ENCODE assay signal across 1 cellular context in the genomic region with DNA sequence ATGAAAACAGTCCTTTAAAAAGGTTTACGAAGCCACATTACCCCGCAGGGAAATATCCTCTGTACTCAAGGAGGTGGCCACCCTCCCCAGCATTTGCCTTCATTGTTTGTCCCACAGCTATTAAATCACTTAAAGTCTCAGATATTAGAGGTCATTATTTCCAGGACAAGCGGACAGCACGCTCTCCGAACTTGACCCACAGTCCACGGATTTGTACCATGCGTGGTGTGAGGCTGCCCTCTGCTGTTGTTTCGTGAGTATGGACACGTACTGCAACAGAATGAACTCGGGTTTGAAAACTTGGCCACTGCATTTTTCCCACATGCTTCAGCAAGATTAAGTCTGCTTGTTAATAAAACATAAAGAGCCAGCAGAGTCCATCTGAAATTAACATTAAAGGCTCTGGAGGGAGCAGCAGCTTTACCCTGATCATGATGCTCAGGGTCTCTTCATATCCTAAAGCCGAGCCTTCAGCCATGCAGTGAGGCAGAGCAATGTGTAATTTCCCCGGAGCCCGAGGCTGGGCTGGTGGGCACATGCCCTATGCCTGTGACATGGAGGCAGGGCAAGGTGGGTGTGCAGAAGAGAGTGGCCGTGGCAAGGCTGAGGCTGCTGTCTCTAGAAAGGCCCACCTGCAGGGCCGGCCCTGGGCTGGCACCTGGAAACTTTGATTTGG.
TF ChIP-seq lines count a peak whose summit lies in the region.

No MANE protein-coding gene starts in this region.

TF ChIP-seq in H1, 55 proteins besides CTCF, POLR2A, EP300 and RAD21:
- TF ChIP-seq BCL11A (IDR thresholded peaks at IDR 0.05; ENCODE audit: low read depth in 2 of 2, low read length in 2 of 2) (no peak), POU5F1 (IDR thresholded peaks at IDR 0.05; ENCODE audit: low read depth, low read length) (no peak), SIN3A (conservative IDR thresholded peaks at IDR 0.05 in 1 of 2, IDR thresholded peaks at IDR 0.05 in 1 of 2; ENCODE audit: low read depth in 1 of 2, low read length in 2 of 2) (no peak), CREB1 (IDR thresholded peaks at IDR 0.05) (0 out of 2 replicates have a peak, but pooled peaks have one; percentile 22)
